In genomic region chr14:63478437-63478852, GRCh38 we compare ENCODE assay signal across 11 cellular contexts.
A peak's percentile ranks its signal among the peaks of the same experiment; 100 is the strongest.
DNase-seq lines count a peak whose midpoint lies in the region; ATAC-seq and TF ChIP-seq lines count a peak whose summit lies in the region.
"Had no signal": no experiment of that assay in that cellular context is flagged by ENCODE, and none has a peak within 500 bp of the region (broad histone marks: within the 10 kb centered on the region; RNA-seq: fewer than 3 reads in every experiment).

No MANE protein-coding gene starts in this region.

- H3K27ac ChIP-seq in ovary: no peak overlapping the region

- no peak for TF ChIP-seq POLR2A in ovary (IDR thresholded peaks at IDR 0.05)

- no peaks in the 10 kb centered on the region for H3K9me3 ChIP-seq in ovary
- H3K9me3 ChIP-seq: left lung had no signal

- H3K4me3 Mint-ChIP-seq in activated CD4-positive, alpha-beta T cell treated with anti-CD3 and anti-CD28 coated beads, Interleukin-2, amount 10 ng/mL, durations not matched to agents 7 days and 5 days: no peak overlapping the region

- H3K36me3 ChIP-seq in ovary: no peaks in the 10 kb centered on the region
- H3K36me3 ChIP-seq: left lung had no signal

- peaks cover 54% of the 10 kb centered on the region for H3K4me1 Mint-ChIP-seq in activated CD4-positive, alpha-beta T cell treated with anti-CD3 and anti-CD28 coated beads, Interleukin-2, amount 10 ng/mL, durations not matched to agents 7 days and 5 days

- POLR2A ChIA-PET in activated CD4-positive, alpha-beta T cell treated with anti-CD3 and anti-CD28 coated beads, Interleukin-2, amount 10 ng/mL, durations not matched to agents 7 days and 5 days (lab: Charles Lee): no interaction called here

- TF ChIP-seq CTCF in ovary (IDR thresholded peaks at IDR 0.05): no peak

- H3K27ac Mint-ChIP-seq in activated CD4-positive, alpha-beta T cell treated with anti-CD3 and anti-CD28 coated beads, Interleukin-2, amount 10 ng/mL, durations not matched to agents 7 days and 5 days: peak overlapping the region; percentile 65

- no peaks in the 10 kb centered on the region for H3K27me3 Mint-ChIP-seq in activated CD4-positive, alpha-beta T cell treated with anti-CD3 and anti-CD28 coated beads, Interleukin-2, amount 10 ng/mL, durations not matched to agents 7 days and 5 days

- H3K9me3 Mint-ChIP-seq in activated CD4-positive, alpha-beta T cell treated with anti-CD3 and anti-CD28 coated beads, Interleukin-2, amount 10 ng/mL, durations not matched to agents 7 days and 5 days: no peaks in the 10 kb centered on the region

- intact Hi-C loops in ovary (cut with DNase I): no loop called here

- no peak for DNase-seq in activated CD4-positive, alpha-beta T cell treated with anti-CD3 and anti-CD28 coated beads, Interleukin-2, amount 10 ng/mL, durations not matched to agents 7 days and 5 days
- DNase-seq in activated CD4-positive, alpha-beta T cell treated with anti-CD3 and anti-CD28 coated beads for 4 hours: no peak
- peak; percentile 41 for DNase-seq in stimulated activated CD8-positive, alpha-beta memory T cell treated with anti-CD3 and anti-CD28 coated beads, Interleukin-4, amount 100 ng/mL, for 48 hours
- DNase-seq in NCI-H510A treated with DMSO at 0.1 percent for 48 hours (lab: John Stamatoyannopoulos, UW): no peak
- DNase-seq in activated gamma-delta T cell (lab: John Stamatoyannopoulos, UW): no peak
- DNase-seq in ovary: no peak
- DNase-seq: left lung, NCI-H345 had no signal

- 93 to 98% (median 93%) methylated on average over 3 of the region's 3 CpGs for WGBS in ovary, 3 donors

- H3K36me3 Mint-ChIP-seq in activated CD4-positive, alpha-beta T cell treated with anti-CD3 and anti-CD28 coated beads, Interleukin-2, amount 10 ng/mL, durations not matched to agents 7 days and 5 days (ENCODE audit: low read depth): peaks cover 12% of the 10 kb centered on the region

- H3K4me3 ChIP-seq in ovary: no peak overlapping the region
- H3K4me3 ChIP-seq: left lung, smooth muscle cell had no signal

- H3K27me3 ChIP-seq in ovary: no peaks in the 10 kb centered on the region
- H3K27me3 ChIP-seq: left lung had no signal

- CTCF ChIA-PET in activated CD4-positive, alpha-beta T cell treated with anti-CD3 and anti-CD28 coated beads, Interleukin-2, amount 10 ng/mL, durations not matched to agents 7 days and 5 days (lab: Charles Lee): interaction anchor here (0.7 to 2.0 kb wide), 4 partner anchors 8 to 40 kb away, joined by 3 to 7 read pairs (median 5); no protein-coding TSS in a partner anchor

- H3K4me1 ChIP-seq in ovary (ENCODE audit: insufficient read depth): no peaks in the 10 kb centered on the region

- no peak for TF ChIP-seq EP300 in ovary (IDR thresholded peaks at IDR 0.05)

- ATAC-seq in HG02588 (IDR thresholded peaks at IDR 0.05; ENCODE audit: unreplicated experiment) (peak; percentile 40), HG03571 (IDR thresholded peaks at IDR 0.05; ENCODE audit: unreplicated experiment) (peak; percentile 39)
